17 cellular contexts compared by ENCODE assay signal in the genomic region with DNA sequence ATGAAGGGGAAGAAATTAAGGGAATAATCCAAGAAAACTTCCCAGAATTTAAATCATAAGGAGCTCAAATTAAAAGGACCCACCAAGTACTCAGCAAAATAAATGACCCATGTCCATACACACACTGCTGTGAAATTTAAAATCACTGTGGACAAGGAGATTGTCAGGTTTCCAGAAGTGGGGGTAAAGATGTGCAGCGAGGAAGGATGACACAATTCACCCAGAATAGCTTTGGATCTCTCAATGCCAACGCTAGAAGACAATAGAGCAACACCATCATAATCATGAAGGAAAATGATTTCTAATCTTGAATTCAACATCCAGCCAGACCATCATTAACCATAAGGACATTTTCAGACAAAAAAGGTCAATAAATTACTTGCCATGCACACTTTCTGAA.
DNase-seq lines count a peak whose midpoint lies in the region; ATAC-seq and TF ChIP-seq lines count a peak whose summit lies in the region.
"Had no signal": no experiment of that assay in that cellular context is flagged by ENCODE, and none has a peak within 500 bp of the region (broad histone marks: within the 10 kb centered on the region; RNA-seq: fewer than 3 reads in every experiment).

No MANE protein-coding gene starts in this region.

- H3K4me3 Mint-ChIP-seq in T-helper 17 cell = no peak overlapping the region
- no peak overlapping the region for H3K4me3 Mint-ChIP-seq in central memory CD8-positive, alpha-beta T cell
- H3K4me3 Mint-ChIP-seq in stimulated activated effector memory CD8-positive, alpha-beta T cell treated with anti-CD3 and anti-CD28 coated beads, Interleukin-12 subunit alpha, Interleukin-12 subunit beta, amount 100 ng/mL, for 72 hours = no peak overlapping the region

- no peak for TF ChIP-seq POLR2A in esophagus muscularis mucosa (IDR thresholded peaks at IDR 0.05; ENCODE audit: low read depth)
- no peak for TF ChIP-seq POLR2A in transverse colon (IDR thresholded peaks at IDR 0.05)

- H3K4me1 ChIP-seq in esophagus muscularis mucosa (peaks cover 0 to 6% (median 0%) of the 10 kb centered on the region in 4 donors), transverse colon (no peaks in the 10 kb centered on the region)

- no peaks in the 10 kb centered on the region for H3K27me3 ChIP-seq in esophagus muscularis mucosa
- H3K27me3 ChIP-seq in transverse colon = no peaks in the 10 kb centered on the region

- peak overlapping the region; percentile 22 for H3K27ac Mint-ChIP-seq in T-helper 17 cell
- H3K27ac Mint-ChIP-seq in central memory CD8-positive, alpha-beta T cell (ENCODE audit: low read depth) = peak overlapping the region; percentile 15
- H3K27ac Mint-ChIP-seq in stimulated activated effector memory CD8-positive, alpha-beta T cell treated with anti-CD3 and anti-CD28 coated beads, Interleukin-12 subunit alpha, Interleukin-12 subunit beta, amount 100 ng/mL, for 72 hours = peak overlapping the region; percentile 29

- no peak for DNase-seq in T-helper 17 cell
- DNase-seq in central memory CD8-positive, alpha-beta T cell (ENCODE audit: low spot score in 2 of 2) = no peak
- peak; percentile 2 for DNase-seq in medulla oblongata (ENCODE audit: extremely low spot score)
- DNase-seq in stimulated activated effector memory CD8-positive, alpha-beta T cell treated with anti-CD3 and anti-CD28 coated beads, Interleukin-12 subunit alpha, Interleukin-12 subunit beta, amount 100 ng/mL, for 72 hours (ENCODE audit: low spot score in 2 of 2) = no peak
- DNase-seq in esophagus muscularis mucosa (ENCODE audit: extremely low spot score) = no peak
- DNase-seq in transverse colon = no peak
- DNase-seq in NK-92 (lab: John Stamatoyannopoulos, UW; ENCODE audit: unreplicated experiment) = no peak
- DNase-seq: ACHN; Calu3; CD4-positive, alpha-beta memory T cell; DMS79 treated with DMSO at 0.1 percent for 48 hours; GM23248; HCEC 1CT; IMR-90 had no signal

- H3K9me3 ChIP-seq in T-helper 17 cell (ENCODE audit: control insufficient read depth, low read length, poor library complexity, severe bottlenecking) = no peaks in the 10 kb centered on the region
- no peaks in the 10 kb centered on the region for H3K9me3 ChIP-seq in esophagus muscularis mucosa
- H3K9me3 ChIP-seq in transverse colon = no peaks in the 10 kb centered on the region

- no peaks in the 10 kb centered on the region for H3K27me3 Mint-ChIP-seq in T-helper 17 cell
- H3K27me3 Mint-ChIP-seq in central memory CD8-positive, alpha-beta T cell = no peaks in the 10 kb centered on the region
- H3K27me3 Mint-ChIP-seq: CD4-positive, alpha-beta memory T cell had no signal

- no peaks in the 10 kb centered on the region for H3K36me3 ChIP-seq in esophagus muscularis mucosa
- no peaks in the 10 kb centered on the region for H3K36me3 ChIP-seq in transverse colon

- H3K4me1 Mint-ChIP-seq in T-helper 17 cell = peaks cover 18% of the 10 kb centered on the region
- H3K4me1 Mint-ChIP-seq in central memory CD8-positive, alpha-beta T cell = peaks cover 47% of the 10 kb centered on the region
- H3K4me1 Mint-ChIP-seq in stimulated activated effector memory CD8-positive, alpha-beta T cell treated with anti-CD3 and anti-CD28 coated beads, Interleukin-12 subunit alpha, Interleukin-12 subunit beta, amount 100 ng/mL, for 72 hours = peaks cover 31% of the 10 kb centered on the region

- no peaks in the 10 kb centered on the region for H3K9me3 Mint-ChIP-seq in central memory CD8-positive, alpha-beta T cell
- no peaks in the 10 kb centered on the region for H3K9me3 Mint-ChIP-seq in stimulated activated effector memory CD8-positive, alpha-beta T cell treated with anti-CD3 and anti-CD28 coated beads, Interleukin-12 subunit alpha, Interleukin-12 subunit beta, amount 100 ng/mL, for 72 hours
- H3K9me3 Mint-ChIP-seq: CD4-positive, alpha-beta memory T cell had no signal

- in situ Hi-C loops in transverse colon (cut with MboI; ENCODE audit: low pct_ligation_motif_present in 1 of 4, low pct_unique_long_range_greater_than_20kb in 1 of 4, low sequenced_read_pairs in 3 of 4) = no loop called here

- TF ChIP-seq CTCF in esophagus muscularis mucosa (IDR thresholded peaks at IDR 0.05) (no peak), transverse colon (IDR thresholded peaks at IDR 0.05) (no peak)

- no peak for ATAC-seq in T-helper 17 cell
- ATAC-seq in central memory CD8-positive, alpha-beta T cell (replicated peaks; ENCODE audit: extremely low read depth, poor library complexity, severe bottlenecking) = no peak
- ATAC-seq in stimulated activated effector memory CD8-positive, alpha-beta T cell treated with anti-CD3 and anti-CD28 coated beads, Interleukin-12 subunit alpha, Interleukin-12 subunit beta, amount 100 ng/mL, for 72 hours = no peak
- ATAC-seq: GM12878, K562 had no signal

- peaks cover 2% of the 10 kb centered on the region for H3K36me3 Mint-ChIP-seq in T-helper 17 cell (ENCODE audit: low read depth)
- H3K36me3 Mint-ChIP-seq in central memory CD8-positive, alpha-beta T cell (ENCODE audit: insufficient read depth) = peaks cover 9% of the 10 kb centered on the region
- peaks cover 5% of the 10 kb centered on the region for H3K36me3 Mint-ChIP-seq in stimulated activated effector memory CD8-positive, alpha-beta T cell treated with anti-CD3 and anti-CD28 coated beads, Interleukin-12 subunit alpha, Interleukin-12 subunit beta, amount 100 ng/mL, for 72 hours

- TF ChIP-seq EP300 in esophagus muscularis mucosa (IDR thresholded peaks at IDR 0.05) = no peak
- TF ChIP-seq EP300 in transverse colon (IDR thresholded peaks at IDR 0.05; ENCODE audit: low read depth) = no peak

- intact Hi-C loops in esophagus muscularis mucosa (cut with DNase I) = no loop called here
- intact Hi-C loops in transverse colon (cut with DNase I; ENCODE audit: low total_unique reads) = no loop called here

- H3K27ac ChIP-seq in esophagus muscularis mucosa (replicated peaks in 1 of 4) (no peak overlapping the region), transverse colon (no peak overlapping the region)
- H3K27ac ChIP-seq: C4-2B, GM23248 had no signal

- 68% methylated on average over 2 of the region's 2 CpGs for WGBS in esophagus muscularis mucosa
- 82% methylated on average over 2 of the region's 2 CpGs; no CpG with 5 or more reads in 1 of the 2 donors for WGBS in transverse colon (ENCODE audit: low coverage in 1 of 2), 2 donors

- H3K4me3 ChIP-seq in esophagus muscularis mucosa (no peak overlapping the region), transverse colon (no peak overlapping the region)
- H3K4me3 ChIP-seq: GM12878, GM23248, K562 had no signal
